In the genomic region with DNA sequence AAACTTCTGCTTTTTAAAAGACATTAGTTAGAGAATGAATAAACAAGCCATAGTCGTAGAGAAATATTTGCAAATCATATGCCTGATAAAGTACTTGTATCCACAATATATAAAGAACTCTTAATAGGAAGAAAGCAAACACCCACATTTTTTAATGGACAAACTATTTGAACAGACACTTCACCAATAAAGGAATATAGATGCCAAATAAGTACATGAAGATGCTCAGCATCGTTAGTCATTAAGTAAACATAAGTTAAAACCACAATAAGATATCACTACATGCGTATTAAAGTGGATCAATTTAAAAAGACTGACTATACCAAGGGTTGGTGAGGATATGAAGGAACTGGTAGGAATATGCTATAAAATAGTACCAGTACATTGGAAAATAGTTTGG, we compare ENCODE assay signal across 22 cellular contexts.
DNase-seq lines count a peak whose midpoint lies in the region; ATAC-seq, FAIRE-seq and TF ChIP-seq lines count a peak whose summit lies in the region.
"Had no signal": no experiment of that assay in that cellular context is flagged by ENCODE, and none has a peak within 500 bp of the region (broad histone marks: within the 10 kb centered on the region; RNA-seq: fewer than 3 reads in every experiment).

No MANE protein-coding gene starts in this region.

- DNase-seq in DMS53 (lab: John Stamatoyannopoulos, UW) (peak; percentile 57), LNCaP clone FGC (ENCODE audit: low read depth) (peak; percentile 70), K562 (ENCODE audit: extremely low read depth in 1 of 4, low spot score in 3 of 4) (no peak), ecto neural progenitor cell (ENCODE audit: low spot score) (no peak), NCI-H1417 (lab: John Stamatoyannopoulos, UW) (no peak)
- DNase-seq: AML-193; CD4-positive, alpha-beta memory T cell; CD8-positive, alpha-beta memory T cell; COR-L47; DMS 273 treated with DMSO at 0.1 percent for 48 hours; DMS153; DMS79; DND-41; EL; GDM1 had no signal

- no peaks in the 10 kb centered on the region for H4K20me1 ChIP-seq in K562 (replicated peaks; ENCODE audit: control insufficient read depth, insufficient read depth, low read length)
- H4K20me1 ChIP-seq: BLaER1 treated with 17β-estradiol and CSF1 and Interleukin-3, amounts not matched to agents 10 nM and 100 nM had no signal

- CTCF ChIA-PET in K562 (lab: Yijun Ruan, JAX; ENCODE audit: low intra/inter-chr PET ratio), result no interaction called here

- no peak overlapping the region for H2AFZ ChIP-seq in K562 (ENCODE audit: low read depth, low read length)

- TF ChIP-seq RAD21 in K562 (CRISPR knock-in tag; conservative IDR thresholded peaks at IDR 0.05 in 1 of 2, IDR thresholded peaks at IDR 0.05 in 1 of 2), result no peak

- no peaks in the 10 kb centered on the region for H3K36me3 ChIP-seq in K562 (ENCODE audit: control insufficient read depth, insufficient read depth, low read length)
- H3K36me3 ChIP-seq: BLaER1 treated with 17β-estradiol and CSF1 and Interleukin-3, amounts not matched to agents 10 nM and 100 nM had no signal

- H3K4me3 ChIP-seq in LNCaP clone FGC (ENCODE audit: low read depth, low read length) (no peak overlapping the region), K562 (no peak overlapping the region)
- H3K4me3 ChIP-seq: A549; BLaER1 treated with 17β-estradiol and CSF1 and Interleukin-3, amounts not matched to agents 10 nM and 100 nM; GM12878 had no signal

- no peak for TF ChIP-seq EP300 in K562 (IDR thresholded peaks at IDR 0.05; ENCODE audit: low read length)

- peaks cover 4 to 9% of the 10 kb centered on the region in 2 experiments for H3K27me3 ChIP-seq in K562 (ENCODE audit: control insufficient read depth in 2 of 2, insufficient read depth in 2 of 2, low read length in 2 of 2)
- H3K27me3 ChIP-seq: BLaER1 treated with 17β-estradiol and CSF1 and Interleukin-3, amounts not matched to agents 10 nM and 100 nM had no signal

- POLR2A ChIA-PET in K562 (lab: Yijun Ruan, JAX), result no interaction called here

- peak; percentile 37 for FAIRE-seq in K562 (lab: Jason Lieb, UNC)
- FAIRE-seq: A549, GM12878, GM12892, GM18507 had no signal

- no peak for TF ChIP-seq POLR2A in K562 (conservative IDR thresholded peaks at IDR 0.05)

- no peaks in the 10 kb centered on the region; a peak in 1 of 5 replicates for H3K4me1 ChIP-seq in K562 (replicated peaks in 1 of 2; ENCODE audit: control insufficient read depth in 2 of 2, insufficient read depth in 2 of 2, low read length in 2 of 2)
- H3K4me1 ChIP-seq: A549; BLaER1 treated with 17β-estradiol and CSF1 and Interleukin-3, amounts not matched to agents 10 nM and 100 nM had no signal

- 1% methylated on average over 3 of the region's 3 CpGs for WGBS in K562 (ENCODE audit: insufficient coverage, low coverage, missing lambda C conversion rate)

- ATAC-seq in K562, result no peak
- ATAC-seq: A549, GM12878 had no signal

- no peaks in the 10 kb centered on the region for H3K9me1 ChIP-seq in K562 (ENCODE audit: control insufficient read depth, insufficient read depth, low read length)

- in situ Hi-C loops in K562 (cut with MboI), result no loop called here

- H3K9me3 ChIP-seq in K562 (replicated peaks; ENCODE audit: control insufficient read depth, insufficient read depth, low read depth, low read length), result no peaks in the 10 kb centered on the region
- H3K9me3 ChIP-seq: A549; BLaER1 treated with 17β-estradiol and CSF1 and Interleukin-3, amounts not matched to agents 10 nM and 100 nM had no signal

- no peak overlapping the region for H3K9ac ChIP-seq in K562 (ENCODE audit: insufficient read depth in 1 of 2, low read depth in 2 of 2, low read length in 2 of 2)
- H3K9ac ChIP-seq: BLaER1 treated with 17β-estradiol and CSF1 and Interleukin-3, amounts not matched to agents 10 nM and 100 nM had no signal

- no TSS peak for BruUV-seq in K562 (replicated peaks; lab: Mats Ljungman, UMichigan)

- no peak overlapping the region for H3K27ac ChIP-seq in K562 (ENCODE audit: extremely low read depth, low read depth, low read length)
- H3K27ac ChIP-seq: 22Rv1; A549; BLaER1 treated with 17β-estradiol and CSF1 and Interleukin-3, amounts not matched to agents 10 nM and 100 nM; C4-2B had no signal

- H3K4me2 ChIP-seq in K562 (ENCODE audit: insufficient read depth, low read length), result no peak overlapping the region
- H3K4me2 ChIP-seq: A549; BLaER1 treated with 17β-estradiol and CSF1 and Interleukin-3, amounts not matched to agents 10 nM and 100 nM had no signal

- intact Hi-C loops in K562 (cut with micrococcal nuclease), result no loop called here

- no peak for TF ChIP-seq CTCF in LNCaP clone FGC (IDR thresholded peaks at IDR 0.05; ENCODE audit: control insufficient read depth, extremely low read depth, insufficient read depth)
- TF ChIP-seq CTCF in K562 (IDR thresholded peaks at IDR 0.05 in 2 of 3, conservative IDR thresholded peaks at IDR 0.05 in 1 of 3; ENCODE audit: insufficient read depth in 2 of 3, low read depth in 1 of 3, low read length in 3 of 3), result no peak

- no peaks in the 10 kb centered on the region for H3K79me2 ChIP-seq in K562 (ENCODE audit: control insufficient read depth, insufficient read depth, low read length)

TF ChIP-seq in K562, 482 proteins besides CTCF, POLR2A, EP300 and RAD21:
- TF ChIP-seq NONO (IDR thresholded peaks at IDR 0.05; ENCODE audit: low read depth in 2 of 2, low read length in 1 of 2) (no peak), EHMT2 (IDR thresholded peaks at IDR 0.05) (no peak), STAT5B (CRISPR knock-in tag; IDR thresholded peaks at IDR 0.05) (no peak), ZNF347 (CRISPR knock-in tag; IDR thresholded peaks at IDR 0.05; ENCODE audit: low read depth) (no peak), TBL1XR1 (IDR thresholded peaks at IDR 0.05; ENCODE audit: low read length in 2 of 2) (no peak), ELF4 (CRISPR knock-in tag; IDR thresholded peaks at IDR 0.05) (no peak), SETDB1 (IDR thresholded peaks at IDR 0.05; ENCODE audit: low read length) (no peak), EP400 (IDR thresholded peaks at IDR 0.05) (no peak), MTA3 (IDR thresholded peaks at IDR 0.05; ENCODE audit: borderline replicate concordance) (no peak), SMARCC2 (IDR thresholded peaks at IDR 0.05; ENCODE audit: low read depth) (no peak), ZNF583 (CRISPR knock-in tag; IDR thresholded peaks at IDR 0.05) (no peak), REST (CRISPR knock-in tag; IDR thresholded peaks at IDR 0.05; ENCODE audit: low read depth) (no peak), ZBTB1 (CRISPR knock-in tag; IDR thresholded peaks at IDR 0.05; ENCODE audit: borderline replicate concordance, low read depth) (no peak)

Comparison
In these comparisons a context has a peak if more than half of its experiments do, and no peak if none do; other contexts are left out.
1. DNase-seq: peak in DMS53 (single experiment) and LNCaP clone FGC (single experiment); none in K562 (0 of 4), ecto neural progenitor cell (single experiment) and NCI-H1417 (0 of 3).